ENCODE assay signal across 26 cellular contexts in genomic region chr4:1522606-1523005, GRCh38.
"Had no signal": no experiment of that assay in that cellular context is flagged by ENCODE, and none has a peak within 500 bp of the region (broad histone marks: within the 10 kb centered on the region; RNA-seq: fewer than 3 reads in every experiment).

No MANE protein-coding gene starts in this region.

- H3K4me3 ChIP-seq: K562 had no signal

- H3K9me3 Mint-ChIP-seq: activated CD4-positive, alpha-beta T cell treated with anti-CD3 and anti-CD28 coated beads, Interleukin-2, amount 10 ng/mL, durations not matched to agents 7 days and 5 days had no signal

- H3K4me3 Mint-ChIP-seq: activated CD4-positive, alpha-beta memory T cell treated with anti-CD3 and anti-CD28 coated beads for 36 hours; activated CD4-positive, alpha-beta T cell treated with anti-CD3 and anti-CD28 coated beads, Interleukin-2, amount 10 ng/mL, durations not matched to agents 7 days and 5 days; activated naive CD8-positive, alpha-beta T cell treated with anti-CD3 and anti-CD28 coated beads, Interleukin-2, amount 50 U/mL, for 24 hours; activated T-cell treated with anti-CD3 and anti-CD28 coated beads, Interleukin-2, amount 50 U/mL, for 4 hours; brain had no signal

- DNase-seq: activated CD4-positive, alpha-beta memory T cell treated with anti-CD3 and anti-CD28 coated beads for 36 hours; activated CD4-positive, alpha-beta T cell treated with anti-CD3 and anti-CD28 coated beads, Interleukin-2, amount 10 ng/mL, durations not matched to agents 7 days and 5 days; activated CD4-positive, CD25-positive, alpha-beta regulatory T cell; activated CD8-positive, alpha-beta memory T cell treated with anti-CD3 and anti-CD28 coated beads for 24 hours; activated effector memory CD4-positive, alpha-beta T cell treated with anti-CD3 and anti-CD28 coated beads, Interleukin-2, amount 50 U/mL, for 16 hours; activated naive CD4-positive, alpha-beta T cell treated with Interleukin-2 at 50 U/mL for 16 hours; activated naive CD8-positive, alpha-beta T cell treated with anti-CD3 and anti-CD28 coated beads, Interleukin-2, amount 50 U/mL, for 24 hours; activated T-cell treated with anti-CD3 and anti-CD28 coated beads, Interleukin-2, amount 50 U/mL, for 4 hours; amniotic stem cell; Karpas-422; MM.1S; NCI-H1105; NCI-H1436; NCI-H187; NCI-H2081; NCI-H446; NCI-H524; PC-3; SIG-M5; T-helper 17 cell; T-helper 9 cell had no signal

- H3K36me3 Mint-ChIP-seq: activated CD4-positive, alpha-beta memory T cell treated with anti-CD3 and anti-CD28 coated beads for 36 hours; brain had no signal

- FAIRE-seq: astrocyte, K562, RCC 7860 had no signal

- ATAC-seq: activated naive CD4-positive, alpha-beta T cell treated with anti-CD3 and anti-CD28 coated beads, Interleukin-2, amount 50 U/mL, for 72 hours; activated naive CD8-positive, alpha-beta T cell treated with anti-CD3 and anti-CD28 coated beads, Interleukin-2, amount 50 U/mL, for 24 hours; activated T-cell treated with anti-CD3 and anti-CD28 coated beads, Interleukin-2, amount 50 U/mL, for 4 hours; K562; PC-3; T-helper 17 cell had no signal

- H3K27ac Mint-ChIP-seq: activated CD4-positive, alpha-beta memory T cell treated with anti-CD3 and anti-CD28 coated beads for 36 hours; activated CD4-positive, alpha-beta T cell treated with anti-CD3 and anti-CD28 coated beads, Interleukin-2, amount 10 ng/mL, durations not matched to agents 7 days and 5 days; activated naive CD4-positive, alpha-beta T cell treated with anti-CD3 and anti-CD28 coated beads, Interleukin-2, amount 50 U/mL, for 72 hours; activated naive CD8-positive, alpha-beta T cell treated with anti-CD3 and anti-CD28 coated beads, Interleukin-2, amount 50 U/mL, for 24 hours; brain; T-helper 17 cell had no signal
